ENCODE assay signal across 23 cellular contexts in the genomic region with DNA sequence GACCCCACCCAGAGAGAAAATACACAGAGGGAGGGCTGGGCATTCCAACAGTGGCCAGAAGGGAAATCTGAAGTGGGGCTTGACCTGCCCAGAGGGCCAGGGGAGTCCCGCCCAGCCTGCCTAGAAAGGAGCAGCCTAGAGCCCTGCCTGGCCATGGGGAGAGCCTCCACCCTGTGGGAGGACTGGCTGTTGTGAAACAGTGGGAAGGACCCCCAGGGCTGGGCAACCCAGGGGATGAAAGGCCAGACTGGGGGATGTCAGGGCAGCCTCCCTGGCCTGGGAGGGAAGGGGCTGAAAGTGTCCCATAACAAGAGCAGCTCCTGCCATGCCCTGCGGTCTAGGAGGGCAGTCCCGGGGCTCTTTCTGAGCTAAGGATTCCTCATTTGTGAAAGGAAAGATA.
A peak's percentile ranks its signal among the peaks of the same experiment; 100 is the strongest.
DNase-seq lines count a peak whose midpoint lies in the region; ATAC-seq and TF ChIP-seq lines count a peak whose summit lies in the region.
"Had no signal": no experiment of that assay in that cellular context is flagged by ENCODE, and none has a peak within 500 bp of the region (broad histone marks: within the 10 kb centered on the region; RNA-seq: fewer than 3 reads in every experiment).

No MANE protein-coding gene starts in this region.

- no peak for TF ChIP-seq CTCF in mesothelial cell of epicardium (IDR thresholded peaks at IDR 0.05; ENCODE audit: unreplicated experiment)

- ATAC-seq in GM19467 (IDR thresholded peaks at IDR 0.05; ENCODE audit: unreplicated experiment): no peak
- no peak for ATAC-seq in HG03432 (IDR thresholded peaks at IDR 0.05; ENCODE audit: unreplicated experiment)
- ATAC-seq: effector memory CD8-positive, alpha-beta T cell; HCT116; K562; naive thymus-derived CD4-positive, alpha-beta T cell; psoas muscle had no signal

- H3K36me3 ChIP-seq in BLaER1: no peaks in the 10 kb centered on the region
- no peaks in the 10 kb centered on the region for H3K36me3 ChIP-seq in HUES48 (ENCODE audit: control insufficient read depth, insufficient read depth, low read length)

- H3K4me1 ChIP-seq in BLaER1 (peaks cover 84% of the 10 kb centered on the region), HUES48 (ENCODE audit: control insufficient read depth, insufficient read depth, low read length) (peaks cover 37% of the 10 kb centered on the region)

- no peak for DNase-seq in mesothelial cell of epicardium (ENCODE audit: low spot score in 2 of 2, unreplicated experiment in 2 of 2)
- DNase-seq in DMS79 (lab: John Stamatoyannopoulos, UW): no peak
- no peak for DNase-seq in NCI-H446 (lab: John Stamatoyannopoulos, UW)
- DNase-seq: activated CD4-positive, alpha-beta T cell treated with anti-CD3 and anti-CD28 coated beads for 4 hours; amniotic stem cell; CD4-positive, alpha-beta memory T cell; DMS53; effector memory CD8-positive, alpha-beta T cell; naive thymus-derived CD4-positive, alpha-beta T cell; NCI-H1694 treated with DMSO at 0.1 percent for 48 hours; psoas muscle; small intestine; stimulated activated CD4-positive, alpha-beta T cell treated with anti-CD3 and anti-CD28 coated beads, Interleukin-4, amount 100 ng/mL, for 24 hours; SW 1271 had no signal

- no peak overlapping the region for H3K4me3 ChIP-seq in BLaER1
- H3K4me3 ChIP-seq in HUES48 (ENCODE audit: low read depth, low read length): no peak overlapping the region
- H3K4me3 ChIP-seq: K562, psoas muscle had no signal

- H3K4me1 Mint-ChIP-seq in dendritic cell treated with granulocyte-macrophage colony-stimulating factor and Interleukin-4, amounts not matched to agents 40 ng/mL and 50 ng/mL, for 4 days (ENCODE audit: low read depth): peaks cover 86% of the 10 kb centered on the region
- peaks cover 25% of the 10 kb centered on the region for H3K4me1 Mint-ChIP-seq in mesothelial cell of epicardium

- H3K4me3 Mint-ChIP-seq in dendritic cell treated with granulocyte-macrophage colony-stimulating factor and Interleukin-4, amounts not matched to agents 40 ng/mL and 50 ng/mL, for 4 days: no peak overlapping the region
- H3K4me3 Mint-ChIP-seq in mesothelial cell of epicardium: no peak overlapping the region

- H3K27me3 ChIP-seq in BLaER1 (peaks cover 18% of the 10 kb centered on the region; the same call in 1 of the 2 replicates), HUES48 (ENCODE audit: control insufficient read depth, insufficient read depth, low read length) (peaks cover 20% of the 10 kb centered on the region; the same call in 1 of the 2 replicates)

- H3K27ac ChIP-seq in BLaER1 (no peak overlapping the region), HUES48 (ENCODE audit: low read depth, low read length) (peak overlapping the region; percentile 77)
- H3K27ac ChIP-seq: HL-60, psoas muscle had no signal

- peaks cover 45% of the 10 kb centered on the region for H4K20me1 ChIP-seq in BLaER1

- intact Hi-C loops in dendritic cell treated with granulocyte-macrophage colony-stimulating factor and Interleukin-4, amounts not matched to agents 40 ng/mL and 50 ng/mL, for 4 days (cut with micrococcal nuclease): no loop called here

- no peaks in the 10 kb centered on the region for H3K9me3 Mint-ChIP-seq in dendritic cell treated with granulocyte-macrophage colony-stimulating factor and Interleukin-4, amounts not matched to agents 40 ng/mL and 50 ng/mL, for 4 days
- H3K9me3 Mint-ChIP-seq in mesothelial cell of epicardium: no peaks in the 10 kb centered on the region
- H3K9me3 Mint-ChIP-seq: effector memory CD8-positive, alpha-beta T cell; naive thymus-derived CD4-positive, alpha-beta T cell had no signal

- peaks cover 3% of the 10 kb centered on the region for H3K27me3 Mint-ChIP-seq in dendritic cell treated with granulocyte-macrophage colony-stimulating factor and Interleukin-4, amounts not matched to agents 40 ng/mL and 50 ng/mL, for 4 days
- peaks cover 10% of the 10 kb centered on the region for H3K27me3 Mint-ChIP-seq in mesothelial cell of epicardium (ENCODE audit: low read depth)
- H3K27me3 Mint-ChIP-seq: CD4-positive, alpha-beta memory T cell; effector memory CD8-positive, alpha-beta T cell had no signal

- H3K4me2 ChIP-seq in BLaER1: peak overlapping the region; percentile 97

- H3K9me3 ChIP-seq in BLaER1 (peaks cover 6% of the 10 kb centered on the region; the same call in 1 of the 2 replicates), HUES48 (ENCODE audit: control insufficient read depth, insufficient read depth, low read length) (no peaks in the 10 kb centered on the region)
- H3K9me3 ChIP-seq: psoas muscle had no signal

- H3K9ac ChIP-seq in BLaER1 (no peak overlapping the region), HUES48 (ENCODE audit: low read depth, low read length) (no peak overlapping the region)

- H3K27ac Mint-ChIP-seq in dendritic cell treated with granulocyte-macrophage colony-stimulating factor and Interleukin-4, amounts not matched to agents 40 ng/mL and 50 ng/mL, for 4 days: peak overlapping the region; percentile 97
- peak overlapping the region; percentile 85 for H3K27ac Mint-ChIP-seq in mesothelial cell of epicardium
- H3K27ac Mint-ChIP-seq: activated T-helper 2 cell treated with anti-CD3 and anti-CD28 coated beads, Interferon-gamma antibody, Interleukin-2, Interleukin-4, amounts not matched to agents 10 μg/mL and 5 μg/mL and 100 μg/mL, durations not matched to agents 14 hours and 24 hours and 36 hours had no signal

- no peaks in the 10 kb centered on the region for H3K36me3 Mint-ChIP-seq in dendritic cell treated with granulocyte-macrophage colony-stimulating factor and Interleukin-4, amounts not matched to agents 40 ng/mL and 50 ng/mL, for 4 days (ENCODE audit: low read depth)
- H3K36me3 Mint-ChIP-seq in mesothelial cell of epicardium: no peaks in the 10 kb centered on the region
- H3K36me3 Mint-ChIP-seq: CD4-positive, alpha-beta memory T cell had no signal
